In the genomic region with DNA sequence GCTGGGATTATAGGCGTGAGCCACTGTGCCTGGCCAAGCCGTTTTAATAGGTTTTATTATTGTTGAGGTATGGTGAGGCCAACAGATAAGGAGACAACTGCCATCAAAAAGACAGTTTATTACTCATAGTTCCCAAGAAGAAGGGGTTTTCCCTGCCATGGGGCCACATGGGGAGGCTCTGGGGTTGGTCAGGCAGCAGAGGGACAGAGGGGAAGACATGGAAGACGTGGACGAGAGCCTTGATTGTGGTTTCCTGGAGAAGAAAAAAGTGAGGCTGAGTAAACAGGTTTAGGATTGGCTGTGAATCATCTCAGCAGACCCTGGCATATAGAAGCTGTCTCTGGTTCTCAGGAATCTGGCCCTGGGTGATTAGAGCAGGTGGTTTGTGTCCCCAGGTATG, we compare ENCODE assay signal across 20 cellular contexts.
DNase-seq lines count a peak whose midpoint lies in the region; ATAC-seq, FAIRE-seq and TF ChIP-seq lines count a peak whose summit lies in the region.
"Had no signal": no experiment of that assay in that cellular context is flagged by ENCODE, and none has a peak within 500 bp of the region (broad histone marks: within the 10 kb centered on the region; RNA-seq: fewer than 3 reads in every experiment).

No MANE protein-coding gene starts in this region.

- H3K4me3 Mint-ChIP-seq in stimulated activated naive B cell treated with anti-CD40 and anti-IgM and Interleukin-4, amounts not matched to agents 10 μg/mL and 1 μg/mL and 100 μg/mL, for 72 hours: no peak overlapping the region
- no peak overlapping the region for H3K4me3 Mint-ChIP-seq in activated T-helper 1 cell treated with anti-CD3 and anti-CD28 coated beads, Interleukin-12 subunit alpha, Interleukin-12 subunit beta, Interleukin-2, Interleukin-4 antibody, amounts not matched to agents 30 ng/mL and 10 ng/mL and 1 ng/mL, durations not matched to agents 14 hours and 24 hours and 36 hours
- no peak overlapping the region for H3K4me3 Mint-ChIP-seq in HFFc6
- H3K4me3 Mint-ChIP-seq: B cell had no signal

- FAIRE-seq in RCC 7860 (lab: Jason Lieb, UNC) (peak; percentile 38), bronchial epithelial cell (lab: Jason Lieb, UNC) (peak; percentile 50)
- FAIRE-seq: H1, HepG2 had no signal

- H3K9me3 Mint-ChIP-seq in stimulated activated naive B cell treated with anti-CD40 and anti-IgM and Interleukin-4, amounts not matched to agents 10 μg/mL and 1 μg/mL and 100 μg/mL, for 72 hours: no peaks in the 10 kb centered on the region
- H3K9me3 Mint-ChIP-seq in activated T-helper 1 cell treated with anti-CD3 and anti-CD28 coated beads, Interleukin-12 subunit alpha, Interleukin-12 subunit beta, Interleukin-2, Interleukin-4 antibody, amounts not matched to agents 30 ng/mL and 10 ng/mL and 1 ng/mL, durations not matched to agents 14 hours and 24 hours and 36 hours: no peaks in the 10 kb centered on the region
- no peaks in the 10 kb centered on the region for H3K9me3 Mint-ChIP-seq in HFFc6

- peaks cover 20 to 39% of the 10 kb centered on the region in 2 donors for H3K36me3 Mint-ChIP-seq in stimulated activated naive B cell treated with anti-CD40 and anti-IgM and Interleukin-4, amounts not matched to agents 10 μg/mL and 1 μg/mL and 100 μg/mL, for 72 hours
- H3K36me3 Mint-ChIP-seq in activated T-helper 1 cell treated with anti-CD3 and anti-CD28 coated beads, Interleukin-12 subunit alpha, Interleukin-12 subunit beta, Interleukin-2, Interleukin-4 antibody, amounts not matched to agents 30 ng/mL and 10 ng/mL and 1 ng/mL, durations not matched to agents 14 hours and 24 hours and 36 hours (ENCODE audit: low read depth): no peaks in the 10 kb centered on the region
- H3K36me3 Mint-ChIP-seq in HFFc6 (ENCODE audit: low read depth): no peaks in the 10 kb centered on the region

- H3K4me1 Mint-ChIP-seq in stimulated activated naive B cell treated with anti-CD40 and anti-IgM and Interleukin-4, amounts not matched to agents 10 μg/mL and 1 μg/mL and 100 μg/mL, for 72 hours: peaks cover 4 to 7% of the 10 kb centered on the region in 2 donors
- no peaks in the 10 kb centered on the region for H3K4me1 Mint-ChIP-seq in activated T-helper 1 cell treated with anti-CD3 and anti-CD28 coated beads, Interleukin-12 subunit alpha, Interleukin-12 subunit beta, Interleukin-2, Interleukin-4 antibody, amounts not matched to agents 30 ng/mL and 10 ng/mL and 1 ng/mL, durations not matched to agents 14 hours and 24 hours and 36 hours (ENCODE audit: low read depth)
- no peaks in the 10 kb centered on the region for H3K4me1 Mint-ChIP-seq in HFFc6 (ENCODE audit: low read depth)
- H3K4me1 Mint-ChIP-seq: B cell had no signal

- intact Hi-C loops in activated T-helper 1 cell treated with anti-CD3 and anti-CD28 coated beads, Interleukin-12 subunit alpha, Interleukin-12 subunit beta, Interleukin-2, Interleukin-4 antibody, amounts not matched to agents 30 ng/mL and 10 ng/mL and 1 ng/mL, durations not matched to agents 14 hours and 24 hours and 36 hours (cut with micrococcal nuclease): no loop called here

- no peaks in the 10 kb centered on the region for H3K36me3 ChIP-seq in bronchial epithelial cell (ENCODE audit: control insufficient read depth, insufficient read depth, low read length)

- peak overlapping the region; percentile 65 for H3K27ac Mint-ChIP-seq in stimulated activated naive B cell treated with anti-CD40 and anti-IgM and Interleukin-4, amounts not matched to agents 10 μg/mL and 1 μg/mL and 100 μg/mL, for 72 hours
- H3K27ac Mint-ChIP-seq in activated T-helper 1 cell treated with anti-CD3 and anti-CD28 coated beads, Interleukin-12 subunit alpha, Interleukin-12 subunit beta, Interleukin-2, Interleukin-4 antibody, amounts not matched to agents 30 ng/mL and 10 ng/mL and 1 ng/mL, durations not matched to agents 14 hours and 24 hours and 36 hours: no peak overlapping the region
- no peak overlapping the region for H3K27ac Mint-ChIP-seq in HFFc6
- H3K27ac Mint-ChIP-seq: B cell had no signal

- H3K27me3 ChIP-seq in bronchial epithelial cell (ENCODE audit: control insufficient read depth, insufficient read depth, low read length): no peaks in the 10 kb centered on the region

- TF ChIP-seq CTCF in bronchial epithelial cell (IDR thresholded peaks at IDR 0.05; ENCODE audit: insufficient read depth, low read length, severe bottlenecking) (no peak), HFFc6 (IDR thresholded peaks at IDR 0.05) (no peak)

- H3K4me3 ChIP-seq in bronchial epithelial cell (ENCODE audit: low read depth, low read length): no peak overlapping the region

- DNase-seq in activated CD4-positive, alpha-beta T cell treated with anti-CD3 and anti-CD28 coated beads for 48 hours: peak; percentile 7
- no peak for DNase-seq in activated CD4-positive, alpha-beta T cell treated with anti-CD3 and anti-CD28 coated beads for 4 hours
- peak; percentile 77 for DNase-seq in RCC 7860 (ENCODE audit: low spot score)
- DNase-seq in bronchial epithelial cell (ENCODE audit: low read depth): no peak
- DNase-seq in stimulated activated naive B cell treated with anti-CD40 and anti-IgM and Interleukin-4, amounts not matched to agents 10 μg/mL and 1 μg/mL and 100 μg/mL, for 72 hours: no peak
- DNase-seq in effector CD4-positive, alpha-beta T cell: no peak
- no peak for DNase-seq in activated T-helper 1 cell treated with anti-CD3 and anti-CD28 coated beads, Interleukin-12 subunit alpha, Interleukin-12 subunit beta, Interleukin-2, Interleukin-4 antibody, amounts not matched to agents 30 ng/mL and 10 ng/mL and 1 ng/mL, durations not matched to agents 14 hours and 24 hours and 36 hours (ENCODE audit: low spot score)
- no peak for DNase-seq in HFFc6
- DNase-seq: 8988T; COR-L47; DMS53; KBM-7; NCI-H1694 treated with DMSO at 0.1 percent for 48 hours; NCI-H510A; NCI-H748 treated with DMSO at 0.1 percent for 48 hours; NK-92 treated with Interleukin-12 subunit alpha and Interleukin-12 subunit beta, amount 100 ng/mL, for 24 hours; SHP77 had no signal

- peak; percentile 80 to 83 for ATAC-seq in stimulated activated naive B cell treated with anti-CD40 and anti-IgM and Interleukin-4, amounts not matched to agents 10 μg/mL and 1 μg/mL and 100 μg/mL, for 72 hours (replicated peaks)
- ATAC-seq: HepG2 had no signal

- no peaks in the 10 kb centered on the region for H3K27me3 Mint-ChIP-seq in stimulated activated naive B cell treated with anti-CD40 and anti-IgM and Interleukin-4, amounts not matched to agents 10 μg/mL and 1 μg/mL and 100 μg/mL, for 72 hours
- H3K27me3 Mint-ChIP-seq in activated T-helper 1 cell treated with anti-CD3 and anti-CD28 coated beads, Interleukin-12 subunit alpha, Interleukin-12 subunit beta, Interleukin-2, Interleukin-4 antibody, amounts not matched to agents 30 ng/mL and 10 ng/mL and 1 ng/mL, durations not matched to agents 14 hours and 24 hours and 36 hours (ENCODE audit: insufficient read depth): no peaks in the 10 kb centered on the region
- H3K27me3 Mint-ChIP-seq in HFFc6 (ENCODE audit: insufficient read depth): no peaks in the 10 kb centered on the region; the same call in none of the 2 replicates
- H3K27me3 Mint-ChIP-seq: B cell had no signal

Comparison
In these comparisons a context has a peak if more than half of its experiments do, and no peak if none do; other contexts are left out.
1. DNase-seq: peak in activated CD4-positive, alpha-beta T cell treated with anti-CD3 and anti-CD28 coated beads for 48 hours (single experiment) and RCC 7860 (single experiment); none in activated CD4-positive, alpha-beta T cell treated with anti-CD3 and anti-CD28 coated beads for 4 hours (0 of 2), bronchial epithelial cell (single experiment), stimulated activated naive B cell treated with anti-CD40 and anti-IgM and Interleukin-4, amounts not matched to agents 10 μg/mL and 1 μg/mL and 100 μg/mL, for 72 hours (single experiment), effector CD4-positive, alpha-beta T cell (single experiment), activated T-helper 1 cell treated with anti-CD3 and anti-CD28 coated beads, Interleukin-12 subunit alpha, Interleukin-12 subunit beta, Interleukin-2, Interleukin-4 antibody, amounts not matched to agents 30 ng/mL and 10 ng/mL and 1 ng/mL, durations not matched to agents 14 hours and 24 hours and 36 hours (single experiment) and HFFc6 (single experiment).